In genomic region chr22:37368058-37368457, GRCh38 we compare ENCODE assay signal across 14 cellular contexts.
"Had no signal": no experiment of that assay in that cellular context is flagged by ENCODE, and none has a peak within 500 bp of the region (broad histone marks: within the 10 kb centered on the region; RNA-seq: fewer than 3 reads in every experiment).

No MANE protein-coding gene starts in this region.

- ATAC-seq: activated T-cell treated with anti-CD3 and anti-CD28 coated beads, Interleukin-2, amount 50 U/mL, for 4 hours; lower lobe of right lung; T-cell had no signal

- DNase-seq: activated CD4-positive, alpha-beta memory T cell treated with anti-CD3 and anti-CD28 coated beads, Interleukin-2, amount 10 ng/mL, durations not matched to agents 7 days and 5 days; activated CD4-positive, alpha-beta T cell treated with anti-CD3 and anti-CD28 coated beads for 4 hours; activated effector memory CD4-positive, alpha-beta T cell treated with anti-CD3 and anti-CD28 coated beads, Interleukin-2, amount 50 U/mL, for 16 hours; activated naive CD8-positive, alpha-beta T cell treated with anti-CD3 and anti-CD28 coated beads for 36 hours; activated T-cell treated with anti-CD3 and anti-CD28 coated beads, Interleukin-2, amount 50 U/mL, for 4 hours; cortex of kidney; effector memory CD4-positive, alpha-beta T cell; foreskin fibroblast; immature natural killer cell; lower lobe of right lung; ovary; right lobe of liver; T-cell; T-helper 9 cell had no signal
